14 cellular contexts compared by ENCODE assay signal in genomic region chr14:74510955-74511354, GRCh38. TPM values are rescaled to one million over a fixed set of nuclear protein-coding genes. Genes with fewer than 3 reads are reported as not detected.
A peak's percentile ranks its signal among the peaks of the same experiment; 100 is the strongest.
DNase-seq lines count a peak whose midpoint lies in the region; ATAC-seq and TF ChIP-seq lines count a peak whose summit lies in the region.
"Had no signal": no experiment of that assay in that cellular context is flagged by ENCODE, and none has a peak within 500 bp of the region (broad histone marks: within the 10 kb centered on the region; RNA-seq: fewer than 3 reads in every experiment).

No MANE protein-coding gene starts in this region.

- DNase-seq in AG10803 (ENCODE audit: low read depth) (peak; percentile 50), PC-3 (peak; percentile 70), endodermal cell (peak; percentile 56), neural crest cell (ENCODE audit: low read depth, low spot score) (no peak), NCI-H446 (lab: John Stamatoyannopoulos, UW) (no peak), NCI-H82 treated with DMSO at 0.1 percent for 48 hours (lab: John Stamatoyannopoulos, UW; ENCODE audit: unreplicated experiment) (no peak)
- DNase-seq: activated CD8-positive, alpha-beta memory T cell treated with anti-CD3 and anti-CD28 coated beads, Interleukin-2, amount 50 U/mL, for 48 hours; midbrain; NCI-H1417 treated with DMSO at 0.1 percent for 48 hours had no signal

- peaks cover 3% of the 10 kb centered on the region for H3K9me3 Mint-ChIP-seq in endodermal cell
- H3K9me3 Mint-ChIP-seq in neural crest cell: no peaks in the 10 kb centered on the region

- no peak for TF ChIP-seq CTCF in AG10803 (conservative IDR thresholded peaks at IDR 0.05; ENCODE audit: low read length)
- no peak for TF ChIP-seq CTCF in PC-3 (conservative IDR thresholded peaks at IDR 0.05; ENCODE audit: low read depth, low read length)
- no peak for TF ChIP-seq CTCF in endodermal cell (conservative IDR thresholded peaks at IDR 0.05)
- no peak for TF ChIP-seq CTCF in neural crest cell (conservative IDR thresholded peaks at IDR 0.05)

- H3K79me2 ChIP-seq in PC-3 (ENCODE audit: low read length): no peaks in the 10 kb centered on the region

- peak overlapping the region; percentile 87 for H3K27ac ChIP-seq in PC-3 (ENCODE audit: low read length)
- peak overlapping the region; percentile 69 for H3K27ac ChIP-seq in endodermal cell (ENCODE audit: low read depth, low read length)
- H3K27ac ChIP-seq: BLaER1, HL-60 had no signal

- H3K27me3 Mint-ChIP-seq in endodermal cell (ENCODE audit: insufficient read depth) (peaks cover 15% of the 10 kb centered on the region), neural crest cell (ENCODE audit: low read depth) (no peaks in the 10 kb centered on the region)

- no peaks in the 10 kb centered on the region for H4K20me1 ChIP-seq in PC-3 (ENCODE audit: low read length)
- H4K20me1 ChIP-seq: BLaER1 had no signal

- H3K27ac Mint-ChIP-seq in endodermal cell (no peak overlapping the region), neural crest cell (ENCODE audit: unreplicated experiment) (peak overlapping the region; percentile 95)

- peak overlapping the region; percentile 66 for H3K4me2 ChIP-seq in PC-3 (ENCODE audit: low read length)
- H3K4me2 ChIP-seq: BLaER1 had no signal

- peak overlapping the region; percentile 71 for H3K9ac ChIP-seq in PC-3 (ENCODE audit: low read length)
- no peak overlapping the region for H3K9ac ChIP-seq in endodermal cell (ENCODE audit: extremely low read depth, low read length, poor library complexity, severe bottlenecking)
- H3K9ac ChIP-seq: BLaER1 had no signal

- H3K9me2 ChIP-seq in PC-3 (replicated peaks; ENCODE audit: low read length): no peaks in the 10 kb centered on the region

- no peak overlapping the region for H3K4me3 ChIP-seq in AG10803 (ENCODE audit: low read length)
- H3K4me3 ChIP-seq in PC-3 (ENCODE audit: low read length): no peak overlapping the region
- H3K4me3 ChIP-seq in endodermal cell (ENCODE audit: low read length): no peak overlapping the region
- H3K4me3 ChIP-seq: BLaER1, heart left ventricle had no signal

- H3K4me1 ChIP-seq in PC-3 (ENCODE audit: insufficient read depth, low read length) (peaks cover 15% of the 10 kb centered on the region), endodermal cell (ENCODE audit: control insufficient read depth, insufficient read depth, low read length) (peaks cover 6% of the 10 kb centered on the region)

- H3K4me1 Mint-ChIP-seq in endodermal cell (peaks cover 21% of the 10 kb centered on the region), neural crest cell (peaks cover 55% of the 10 kb centered on the region)

- CTCF ChIA-PET in PC-3 (lab: Charles Lee): no interaction called here

- POLR2A ChIA-PET in PC-3 (lab: Charles Lee; ENCODE audit: unreplicated experiment): no interaction called here

- ATAC-seq in PC-3 (peak; percentile 78), GM18909 (IDR thresholded peaks at IDR 0.05; ENCODE audit: poor library complexity, unreplicated experiment) (no peak), GM18907 (IDR thresholded peaks at IDR 0.05; ENCODE audit: unreplicated experiment) (no peak)

- 82 to 89% methylated on average over 3 to 9 of the region's 9 CpGs for WGBS in endodermal cell (ENCODE audit: insufficient coverage in 1 of 2, insufficient read length in 1 of 2), 2 experiments

- H3K4me3 Mint-ChIP-seq in endodermal cell: no peak overlapping the region
- peak overlapping the region; percentile 79 for H3K4me3 Mint-ChIP-seq in neural crest cell

- H3K27me3 ChIP-seq in PC-3 (ENCODE audit: low read length) (no peaks in the 10 kb centered on the region), endodermal cell (ENCODE audit: control insufficient read depth, insufficient read depth, low read length, poor library complexity, severe bottlenecking) (no peaks in the 10 kb centered on the region)
- H3K27me3 ChIP-seq: BLaER1, heart left ventricle had no signal

- intact Hi-C loops in PC-3 (cut with micrococcal nuclease): no loop called here

- no peaks in the 10 kb centered on the region for H3K9me3 ChIP-seq in PC-3 (ENCODE audit: low read length)
- no peaks in the 10 kb centered on the region for H3K9me3 ChIP-seq in endodermal cell (ENCODE audit: control insufficient read depth, low read length)
- H3K9me3 ChIP-seq: BLaER1, heart left ventricle had no signal

- H3K36me3 Mint-ChIP-seq in endodermal cell (ENCODE audit: low read depth): no peaks in the 10 kb centered on the region
- H3K36me3 Mint-ChIP-seq in neural crest cell (ENCODE audit: low read depth): no peaks in the 10 kb centered on the region

- H3K36me3 ChIP-seq in PC-3 (ENCODE audit: low read depth, low read length): no peaks in the 10 kb centered on the region
- no peaks in the 10 kb centered on the region for H3K36me3 ChIP-seq in endodermal cell (ENCODE audit: control insufficient read depth, insufficient read depth, low read length)
- H3K36me3 ChIP-seq: BLaER1 had no signal

- no TSS peak for BruUV-seq in PC-3 (replicated peaks; lab: Mats Ljungman, UMichigan)

- 0 out of 2 replicates have a peak overlapping the region, but pooled peaks have one; percentile 29 for H2AFZ ChIP-seq in PC-3 (ENCODE audit: low read length)

- no peaks in the 10 kb centered on the region for H3F3A ChIP-seq in PC-3 (ENCODE audit: low read length, unreplicated experiment)

RNA-seq across cellular contexts. Expression of gene ISCA2, which starts 17.4 kb away (rescaled TPM):
- 30.1 and 32.3 TPM in 2 replicates for total RNA-seq in PC-3 (2014; rRNA removed)
- total RNA-seq in endodermal cell: 10 to 100 TPM; 40.5 to 58.1 TPM
- 46.9 TPM for polyA plus RNA-seq in endodermal cell (2013, experiment 1 of 2)
- polyA plus RNA-seq in endodermal cell (2013, experiment 2 of 2): 41.9 TPM
- total RNA-seq in neural crest cell: 37.8 and 40.6 TPM in 2 replicates

RNA-seq across cellular contexts. Expression of gene NPC2, which starts 17.9 kb away (rescaled TPM):
- 138 and 195 TPM in 2 replicates for total RNA-seq in PC-3 (2014; rRNA removed)
- total RNA-seq in endodermal cell: 100 to 1,000 TPM; 279 to 462 TPM
- 171 TPM for polyA plus RNA-seq in endodermal cell (2013, experiment 1 of 2)
- polyA plus RNA-seq in endodermal cell (2013, experiment 2 of 2): 175 TPM
- total RNA-seq in neural crest cell: 106 and 108 TPM in 2 replicates

Comparison
In these comparisons a context has a peak if more than half of its experiments do, and no peak if none do; other contexts are left out.
1. DNase-seq: peak in AG10803 (single experiment), PC-3 (single experiment) and endodermal cell (single experiment); none in neural crest cell (single experiment), NCI-H446 (0 of 2) and NCI-H82 treated with DMSO at 0.1 percent for 48 hours (single experiment).